ENCODE assay signal across 19 cellular contexts in genomic region chr6:143629104-143630080, GRCh38. TPM values are rescaled to one million over a fixed set of nuclear protein-coding genes. Genes with fewer than 3 reads are reported as not detected.
A peak's percentile ranks its signal among the peaks of the same experiment; 100 is the strongest.
DNase-seq lines count a peak whose midpoint lies in the region; ATAC-seq, FAIRE-seq and TF ChIP-seq lines count a peak whose summit lies in the region.
"Had no signal": no experiment of that assay in that cellular context is flagged by ENCODE, and none has a peak within 500 bp of the region (broad histone marks: within the 10 kb centered on the region; RNA-seq: fewer than 3 reads in every experiment).

No MANE protein-coding gene starts in this region.

- H3K27me3 ChIP-seq in tibial artery, result no peaks in the 10 kb centered on the region

- no peaks in the 10 kb centered on the region for H3K36me3 ChIP-seq in tibial artery
- H3K36me3 ChIP-seq: WERI-Rb-1 had no signal

- peak overlapping the region; percentile 38 for H3K27ac Mint-ChIP-seq in activated T-helper 17 cell treated with anti-CD3 and anti-CD28 coated beads, Interleukin-2, amount 50 U/mL, for 72 hours
- H3K27ac Mint-ChIP-seq: activated naive CD4-positive, alpha-beta T cell treated with anti-CD3 and anti-CD28 coated beads, Interleukin-2, amount 50 U/mL, for 72 hours had no signal

- no peak overlapping the region for H3K4me3 ChIP-seq in AG10803 (ENCODE audit: low read length)
- H3K4me3 ChIP-seq in tibial artery, result no peak overlapping the region

- peaks cover 42% of the 10 kb centered on the region for H3K4me1 Mint-ChIP-seq in activated T-helper 17 cell treated with anti-CD3 and anti-CD28 coated beads, Interleukin-2, amount 50 U/mL, for 72 hours

- intact Hi-C loops in tibial artery (cut with DNase I; ENCODE audit: low total_unique reads), result no loop called here

- no peak overlapping the region for H3K27ac ChIP-seq in tibial artery
- H3K27ac ChIP-seq: WERI-Rb-1 had no signal

- H3K4me3 Mint-ChIP-seq in activated T-helper 17 cell treated with anti-CD3 and anti-CD28 coated beads, Interleukin-2, amount 50 U/mL, for 72 hours, result peak overlapping the region; percentile 5
- H3K4me3 Mint-ChIP-seq: central memory CD8-positive, alpha-beta T cell had no signal

- no peaks in the 10 kb centered on the region for H3K27me3 Mint-ChIP-seq in activated T-helper 17 cell treated with anti-CD3 and anti-CD28 coated beads, Interleukin-2, amount 50 U/mL, for 72 hours
- H3K27me3 Mint-ChIP-seq: central memory CD8-positive, alpha-beta T cell had no signal

- FAIRE-seq in islet of Langerhans (lab: Jason Lieb, UNC), result peak; percentile 62
- FAIRE-seq: GM12892 had no signal

- peaks cover 0 to 5% (median 1%) of the 10 kb centered on the region in 4 donors for H3K4me1 ChIP-seq in tibial artery

- peak; percentile 83 for ATAC-seq in activated T-helper 17 cell treated with anti-CD3 and anti-CD28 coated beads, Interleukin-2, amount 50 U/mL, for 72 hours (replicated peaks)
- no peak for ATAC-seq in GM19455 (IDR thresholded peaks at IDR 0.05; ENCODE audit: unreplicated experiment)
- ATAC-seq: activated naive CD4-positive, alpha-beta T cell treated with anti-CD3 and anti-CD28 coated beads, Interleukin-2, amount 50 U/mL, for 72 hours; PC-3; sciatic nerve had no signal

- peaks cover 4% of the 10 kb centered on the region for H3K9me3 Mint-ChIP-seq in activated T-helper 17 cell treated with anti-CD3 and anti-CD28 coated beads, Interleukin-2, amount 50 U/mL, for 72 hours
- H3K9me3 Mint-ChIP-seq: activated naive CD4-positive, alpha-beta T cell treated with anti-CD3 and anti-CD28 coated beads, Interleukin-2, amount 50 U/mL, for 72 hours; central memory CD8-positive, alpha-beta T cell had no signal

- DNase-seq in AG10803 (ENCODE audit: low read depth) (peak; percentile 58), EL (peak; percentile 11), tibial artery (no peak), GDM1 (lab: John Stamatoyannopoulos, UW) (no peak)
- DNase-seq: head of caudate nucleus; Kasumi-1; midbrain; NCI-H1694; PC-3; stimulated activated CD4-positive, alpha-beta T cell treated with anti-CD3 and anti-CD28 coated beads, Interleukin-4, amount 100 ng/mL, for 1 hour; SW 1271; WERI-Rb-1 had no signal

- H3K9me3 ChIP-seq in tibial artery, result no peaks in the 10 kb centered on the region

- H3K36me3 Mint-ChIP-seq in activated T-helper 17 cell treated with anti-CD3 and anti-CD28 coated beads, Interleukin-2, amount 50 U/mL, for 72 hours (ENCODE audit: low read depth), result peaks cover 5% of the 10 kb centered on the region

- no peak for TF ChIP-seq CTCF in AG10803 (conservative IDR thresholded peaks at IDR 0.05; ENCODE audit: low read length)
- TF ChIP-seq CTCF in tibial artery (IDR thresholded peaks at IDR 0.05), result no peak

RNA-seq across cellular contexts. Expression of gene PHACTR2, which starts 48.4 kb away (rescaled TPM):
- total RNA-seq in activated T-helper 17 cell treated with anti-CD3 and anti-CD28 coated beads, Interleukin-2, amount 50 U/mL, for 72 hours, result 10 to 100 TPM; 32.5 to 33.7 TPM

Comparison
In these comparisons a context has a peak if more than half of its experiments do, and no peak if none do; other contexts are left out.
1. DNase-seq: peak in AG10803 (single experiment) and EL (single experiment); none in tibial artery (0 of 2) and GDM1 (single experiment).